ENCODE assay signal across 16 cellular contexts in genomic region chr11:44622190-44622650, GRCh38. TPM values are rescaled to one million over a fixed set of nuclear protein-coding genes. Genes with fewer than 3 reads are reported as not detected.
DNase-seq lines count a peak whose midpoint lies in the region; ATAC-seq and TF ChIP-seq lines count a peak whose summit lies in the region.
"Had no signal": no experiment of that assay in that cellular context is flagged by ENCODE, and none has a peak within 500 bp of the region (broad histone marks: within the 10 kb centered on the region; RNA-seq: fewer than 3 reads in every experiment).

No MANE protein-coding gene starts in this region.

- no peaks in the 10 kb centered on the region for H3K27me3 Mint-ChIP-seq in T-helper 2 cell treated with Interferon-gamma antibody and Interleukin-4, amounts not matched to agents 5 μg/mL and 100 μg/mL, for 36 hours (ENCODE audit: low read depth)
- H3K27me3 Mint-ChIP-seq: CD8-positive, alpha-beta memory T cell; effector memory CD8-positive, alpha-beta T cell; stimulated activated naive CD8-positive, alpha-beta T cell treated with anti-CD3 and anti-CD28 coated beads, Interleukin-15, Interleukin-2, amounts not matched to agents 100 ng/mL and 50 ng/mL, for 24 hours had no signal

- no peak overlapping the region for H3K4me3 Mint-ChIP-seq in T-helper 2 cell treated with Interferon-gamma antibody and Interleukin-4, amounts not matched to agents 5 μg/mL and 100 μg/mL, for 36 hours
- H3K4me3 Mint-ChIP-seq: CD8-positive, alpha-beta memory T cell; effector memory CD8-positive, alpha-beta T cell; stimulated activated naive CD8-positive, alpha-beta T cell treated with anti-CD3 and anti-CD28 coated beads, Interleukin-15, Interleukin-2, amounts not matched to agents 100 ng/mL and 50 ng/mL, for 24 hours had no signal

- no peak for ATAC-seq in sciatic nerve
- no peak for ATAC-seq in HG03571 (IDR thresholded peaks at IDR 0.05; ENCODE audit: unreplicated experiment)
- ATAC-seq: effector memory CD8-positive, alpha-beta T cell; gastroesophageal sphincter had no signal

- peaks cover 32 to 45% (median 38%) of the 10 kb centered on the region in 4 donors for H3K4me1 ChIP-seq in esophagus muscularis mucosa

- TF ChIP-seq CTCF in GM10248 (IDR thresholded peaks at IDR 0.05; ENCODE audit: control extremely low read depth, extremely low read depth, low read depth, missing control alignments), result no peak
- no peak for TF ChIP-seq CTCF in WERI-Rb-1 (IDR thresholded peaks at IDR 0.05; ENCODE audit: low read depth, low read length)
- no peak for TF ChIP-seq CTCF in esophagus muscularis mucosa (IDR thresholded peaks at IDR 0.05)

- CTCF ChIA-PET in GM10248 (lab: Yijun Ruan, JAX), result interaction anchor here (0.7 to 19.4 kb wide), 17 partner anchors 10 to 306 kb away, joined by 3 to 421 read pairs (median 4); partner anchors contain the start of gene CD82

- no peaks in the 10 kb centered on the region for H3K36me3 ChIP-seq in WERI-Rb-1
- peaks cover 0 to 15% (median 10%) of the 10 kb centered on the region in 4 donors for H3K36me3 ChIP-seq in esophagus muscularis mucosa
- H3K36me3 ChIP-seq: SJSA1 had no signal

- H3K4me3 ChIP-seq in WERI-Rb-1 (ENCODE audit: low read depth, low read length) (no peak overlapping the region), esophagus muscularis mucosa (no peak overlapping the region)
- H3K4me3 ChIP-seq: gastroesophageal sphincter, SJSA1 had no signal

- H3K27ac ChIP-seq in WERI-Rb-1 (no peak overlapping the region), esophagus muscularis mucosa (replicated peaks in 1 of 4) (no peak overlapping the region)
- H3K27ac ChIP-seq: gastroesophageal sphincter, SJSA1 had no signal

- peaks cover 25% of the 10 kb centered on the region for H3K36me3 Mint-ChIP-seq in T-helper 2 cell treated with Interferon-gamma antibody and Interleukin-4, amounts not matched to agents 5 μg/mL and 100 μg/mL, for 36 hours (ENCODE audit: low read depth)
- H3K36me3 Mint-ChIP-seq: WTC11 had no signal

- WGBS in esophagus muscularis mucosa, result 96% methylated on average over 4 of the region's 4 CpGs

- intact Hi-C loops in esophagus muscularis mucosa (cut with DNase I), result loop anchor here (5.0 to 10.0 kb wide), 3 partner anchors 100 to 480 kb away; no protein-coding TSS in a partner anchor
- intact Hi-C loops in sciatic nerve (cut with DNase I), result loop anchor here (5.0 to 10.0 kb wide), 3 partner anchors 113 to 290 kb away; no protein-coding TSS in a partner anchor

- DNase-seq in GM10248 (ENCODE audit: extremely low spot score) (peak; percentile 15), WERI-Rb-1 (peak; percentile 2), esophagus muscularis mucosa (ENCODE audit: extremely low spot score) (peak; percentile 74), sciatic nerve (ENCODE audit: low spot score) (peak; percentile 35)
- no peak for DNase-seq in T-helper 2 cell treated with Interferon-gamma antibody and Interleukin-4, amounts not matched to agents 5 μg/mL and 100 μg/mL, for 36 hours (ENCODE audit: low spot score)
- DNase-seq in NK-92 treated with Interleukin-12 subunit alpha and Interleukin-12 subunit beta, amount 100 ng/mL, for 24 hours (lab: John Stamatoyannopoulos, UW), result no peak
- DNase-seq: amygdala; effector memory CD8-positive, alpha-beta T cell; NCI-H187 treated with DMSO at 0.1 percent for 48 hours; NCI-H774 had no signal

- H3K27me3 ChIP-seq in WERI-Rb-1 (ENCODE audit: insufficient read depth, low read depth, severe bottlenecking), result no peaks in the 10 kb centered on the region
- no peaks in the 10 kb centered on the region for H3K27me3 ChIP-seq in esophagus muscularis mucosa
- H3K27me3 ChIP-seq: gastroesophageal sphincter, SJSA1 had no signal

- H3K9me3 Mint-ChIP-seq in T-helper 2 cell treated with Interferon-gamma antibody and Interleukin-4, amounts not matched to agents 5 μg/mL and 100 μg/mL, for 36 hours, result no peaks in the 10 kb centered on the region
- H3K9me3 Mint-ChIP-seq: CD8-positive, alpha-beta memory T cell; effector memory CD8-positive, alpha-beta T cell; stimulated activated naive CD8-positive, alpha-beta T cell treated with anti-CD3 and anti-CD28 coated beads, Interleukin-15, Interleukin-2, amounts not matched to agents 100 ng/mL and 50 ng/mL, for 24 hours had no signal

- POLR2A ChIA-PET in GM10248 (lab: Yijun Ruan, JAX), result no interaction called here

- no peak for TF ChIP-seq EP300 in esophagus muscularis mucosa (IDR thresholded peaks at IDR 0.05)

- no peak for TF ChIP-seq POLR2A in esophagus muscularis mucosa (IDR thresholded peaks at IDR 0.05; ENCODE audit: low read depth)

- H3K9me3 ChIP-seq in WERI-Rb-1 (ENCODE audit: severe bottlenecking) (no peaks in the 10 kb centered on the region), esophagus muscularis mucosa (no peaks in the 10 kb centered on the region)
- H3K9me3 ChIP-seq: gastroesophageal sphincter, SJSA1 had no signal

- no peak overlapping the region for H3K27ac Mint-ChIP-seq in T-helper 2 cell treated with Interferon-gamma antibody and Interleukin-4, amounts not matched to agents 5 μg/mL and 100 μg/mL, for 36 hours
- H3K27ac Mint-ChIP-seq: effector memory CD8-positive, alpha-beta T cell; WTC11 had no signal

- peaks cover 12% of the 10 kb centered on the region for H3K4me1 Mint-ChIP-seq in T-helper 2 cell treated with Interferon-gamma antibody and Interleukin-4, amounts not matched to agents 5 μg/mL and 100 μg/mL, for 36 hours (ENCODE audit: low read depth)

RNA-seq across cellular contexts. Expression of gene CD82, which starts 56.8 kb away (rescaled TPM):
- total RNA-seq in esophagus muscularis mucosa, result 10 to 100 TPM; 11.0 to 20.6 (median 16.3) TPM
- total RNA-seq in sciatic nerve, result 127 TPM

Comparison
In these comparisons a context has a peak if more than half of its experiments do, and no peak if none do; other contexts are left out.
1. DNase-seq: peak in GM10248 (single experiment), WERI-Rb-1 (single experiment), esophagus muscularis mucosa (single experiment) and sciatic nerve (single experiment); none in T-helper 2 cell treated with Interferon-gamma antibody and Interleukin-4, amounts not matched to agents 5 μg/mL and 100 μg/mL, for 36 hours (single experiment) and NK-92 treated with Interleukin-12 subunit alpha and Interleukin-12 subunit beta, amount 100 ng/mL, for 24 hours (single experiment).